ENCODE assay signal across 22 cellular contexts in genomic region chr10:125333209-125333591, GRCh38.
A peak's percentile ranks its signal among the peaks of the same experiment; 100 is the strongest.
DNase-seq lines count a peak whose midpoint lies in the region; ATAC-seq, FAIRE-seq and TF ChIP-seq lines count a peak whose summit lies in the region.
"Had no signal": no experiment of that assay in that cellular context is flagged by ENCODE, and none has a peak within 500 bp of the region (broad histone marks: within the 10 kb centered on the region; RNA-seq: fewer than 3 reads in every experiment).

No MANE protein-coding gene starts in this region.

- no peaks in the 10 kb centered on the region for H3K79me2 ChIP-seq in HepG2 (ENCODE audit: insufficient read depth, low read length)
- H3K79me2 ChIP-seq in PC-3 (ENCODE audit: low read length): no peaks in the 10 kb centered on the region

- BruUV-seq in HepG2 (replicated peaks; lab: Mats Ljungman, UMichigan) (no TSS peak), PC-3 (replicated peaks; lab: Mats Ljungman, UMichigan) (no TSS peak)

- TF ChIP-seq CTCF in HepG2 (CRISPR knock-in tag; IDR thresholded peaks at IDR 0.05): no peak
- no peak for TF ChIP-seq CTCF in right lobe of liver (IDR thresholded peaks at IDR 0.05)
- no peak for TF ChIP-seq CTCF in bronchial epithelial cell (IDR thresholded peaks at IDR 0.05; ENCODE audit: insufficient read depth, low read length, severe bottlenecking)
- TF ChIP-seq CTCF in thyroid gland (IDR thresholded peaks at IDR 0.05): no peak
- TF ChIP-seq CTCF in PC-3 (conservative IDR thresholded peaks at IDR 0.05; ENCODE audit: low read depth, low read length): no peak

- TF ChIP-seq EP300 in HepG2 (IDR thresholded peaks at IDR 0.05; ENCODE audit: low read depth in 2 of 2, low read length in 2 of 2): no peak
- no peak for TF ChIP-seq EP300 in HepG2 (CRISPR knock-in tag; IDR thresholded peaks at IDR 0.05; ENCODE audit: borderline replicate concordance)

- H3K9me3 ChIP-seq in HepG2 (ENCODE audit: low read length) (no peaks in the 10 kb centered on the region), right lobe of liver (no peaks in the 10 kb centered on the region), right cardiac atrium (ENCODE audit: control insufficient read depth, low read length) (no peaks in the 10 kb centered on the region), thyroid gland (no peaks in the 10 kb centered on the region), PC-3 (ENCODE audit: low read length) (no peaks in the 10 kb centered on the region)
- H3K9me3 ChIP-seq: Peyer's patch, SK-N-SH had no signal

- no peaks in the 10 kb centered on the region for H3K4me1 ChIP-seq in HepG2 (ENCODE audit: insufficient read depth, low read length)
- H3K4me1 ChIP-seq in right lobe of liver: no peaks in the 10 kb centered on the region
- H3K4me1 ChIP-seq in right cardiac atrium (ENCODE audit: control insufficient read depth, insufficient read depth, low read length): no peaks in the 10 kb centered on the region
- H3K4me1 ChIP-seq in thyroid gland: no peaks in the 10 kb centered on the region
- no peaks in the 10 kb centered on the region for H3K4me1 ChIP-seq in PC-3 (ENCODE audit: insufficient read depth, low read length)
- H3K4me1 ChIP-seq: Peyer's patch had no signal

- intact Hi-C loops in HepG2 (cut with micrococcal nuclease; ENCODE audit: unreplicated experiment) (no loop called here), right lobe of liver (cut with DNase I) (no loop called here), right cardiac atrium (cut with DNase I) (loop anchor here in 1 of 4 donors (10.0 kb wide), 1 partner anchor 168 kb away; the partner anchor contains the start of gene CTBP2), thyroid gland (cut with DNase I) (no loop called here), PC-3 (cut with micrococcal nuclease) (no loop called here)

- no peaks in the 10 kb centered on the region for H3F3A ChIP-seq in PC-3 (ENCODE audit: low read length, unreplicated experiment)

- CTCF ChIA-PET in HepG2 (lab: Yijun Ruan, JAX; ENCODE audit: low intra/inter-chr PET ratio, low total read pairs) (no interaction called here), PC-3 (lab: Charles Lee) (no interaction called here)

- ATAC-seq in HepG2: no peak
- no peak for ATAC-seq in right lobe of liver
- no peak for ATAC-seq in right cardiac atrium
- no peak for ATAC-seq in PC-3
- ATAC-seq: HCT116 had no signal

- in situ Hi-C loops in HepG2 (cut with HindIII; ENCODE audit: extremely low pct_ligation_motif_present, low pct_unique_long_range_greater_than_20kb): no loop called here

- no peaks in the 10 kb centered on the region; a peak in 2 of 5 replicates for H3K27me3 ChIP-seq in HepG2 (ENCODE audit: control insufficient read depth in 1 of 2, insufficient read depth in 2 of 2, low read length in 2 of 2)
- H3K27me3 ChIP-seq in right lobe of liver: no peaks in the 10 kb centered on the region
- H3K27me3 ChIP-seq in bronchial epithelial cell (ENCODE audit: control insufficient read depth, insufficient read depth, low read length): no peaks in the 10 kb centered on the region
- H3K27me3 ChIP-seq in right cardiac atrium (ENCODE audit: control insufficient read depth, insufficient read depth): no peaks in the 10 kb centered on the region
- H3K27me3 ChIP-seq in thyroid gland: no peaks in the 10 kb centered on the region
- no peaks in the 10 kb centered on the region for H3K27me3 ChIP-seq in PC-3 (ENCODE audit: low read length)
- H3K27me3 ChIP-seq: Peyer's patch had no signal

- H3K36me3 ChIP-seq in HepG2 (replicated peaks in 1 of 2; ENCODE audit: control insufficient read depth in 1 of 2, insufficient read depth in 2 of 2, low read length in 2 of 2) (no peaks in the 10 kb centered on the region), right lobe of liver (no peaks in the 10 kb centered on the region), bronchial epithelial cell (ENCODE audit: control insufficient read depth, insufficient read depth, low read length) (no peaks in the 10 kb centered on the region), thyroid gland (no peaks in the 10 kb centered on the region), PC-3 (ENCODE audit: low read depth, low read length) (no peaks in the 10 kb centered on the region)
- H3K36me3 ChIP-seq: Peyer's patch had no signal

- H2AFZ ChIP-seq in HepG2 (ENCODE audit: low read length) (no peak overlapping the region), PC-3 (ENCODE audit: low read length) (no peak overlapping the region)

- POLR2A ChIA-PET in HepG2 (lab: Yijun Ruan, JAX) (no interaction called here), PC-3 (lab: Charles Lee; ENCODE audit: unreplicated experiment) (no interaction called here)

- no peak for TF ChIP-seq POLR2A in HepG2 (IDR thresholded peaks at IDR 0.05; ENCODE audit: insufficient read depth in 1 of 2, low read depth in 2 of 2, low read length in 2 of 2)
- TF ChIP-seq POLR2A in right lobe of liver (IDR thresholded peaks at IDR 0.05): no peak
- no peak for TF ChIP-seq POLR2A in thyroid gland (IDR thresholded peaks at IDR 0.05)

- H3K27ac ChIP-seq in HepG2 (ENCODE audit: extremely low read length, insufficient read depth, low read length): no peak overlapping the region
- no peak overlapping the region for H3K27ac ChIP-seq in right lobe of liver
- H3K27ac ChIP-seq in right cardiac atrium (ENCODE audit: low read length): peak overlapping the region; percentile 43
- no peak overlapping the region for H3K27ac ChIP-seq in thyroid gland
- H3K27ac ChIP-seq in PC-3 (ENCODE audit: low read length): no peak overlapping the region
- H3K27ac ChIP-seq: Peyer's patch had no signal

- FAIRE-seq in HepG2 (lab: Jason Lieb, UNC) (no peak), bronchial epithelial cell (lab: Jason Lieb, UNC) (no peak)
- FAIRE-seq: GM12892 had no signal

- TF ChIP-seq RAD21 in HepG2 (CRISPR knock-in tag; IDR thresholded peaks at IDR 0.05): no peak

- no peak overlapping the region for H3K4me2 ChIP-seq in HepG2 (ENCODE audit: low read depth, low read length)
- no peak overlapping the region for H3K4me2 ChIP-seq in PC-3 (ENCODE audit: low read length)
- H3K4me2 ChIP-seq: SK-N-SH had no signal

- H3K9me2 ChIP-seq in PC-3 (replicated peaks; ENCODE audit: low read length): no peaks in the 10 kb centered on the region
- H3K9me2 ChIP-seq: SK-N-SH had no signal

- no peak overlapping the region for H3K4me3 ChIP-seq in HepG2 (replicated peaks in 1 of 3; ENCODE audit: insufficient read depth in 1 of 3, low read depth in 2 of 3, low read length in 3 of 3)
- H3K4me3 ChIP-seq in right lobe of liver: no peak overlapping the region
- no peak overlapping the region for H3K4me3 ChIP-seq in bronchial epithelial cell (ENCODE audit: low read depth, low read length)
- no peak overlapping the region for H3K4me3 ChIP-seq in right cardiac atrium (ENCODE audit: low read length)
- H3K4me3 ChIP-seq in thyroid gland (replicated peaks in 1 of 3): no peak overlapping the region
- H3K4me3 ChIP-seq in PC-3 (ENCODE audit: low read length): no peak overlapping the region
- H3K4me3 ChIP-seq: Peyer's patch had no signal

- H4K20me1 ChIP-seq in HepG2 (ENCODE audit: insufficient read depth, low read length): no peaks in the 10 kb centered on the region
- no peaks in the 10 kb centered on the region for H4K20me1 ChIP-seq in PC-3 (ENCODE audit: low read length)

- DNase-seq in HepG2 (ENCODE audit: low spot score): no peak
- DNase-seq in right lobe of liver: no peak
- DNase-seq in bronchial epithelial cell (ENCODE audit: low read depth): peak; percentile 5
- no peak for DNase-seq in right cardiac atrium
- no peak for DNase-seq in thyroid gland
- no peak for DNase-seq in PC-3
- no peak for DNase-seq in DMS153 (lab: John Stamatoyannopoulos, UW)
- DNase-seq: CD8-positive, alpha-beta memory T cell; DMS 273 treated with DMSO at 0.1 percent for 48 hours; DMS79 treated with DMSO at 0.1 percent for 48 hours; Karpas-422; NCI-H1092; NCI-H1417 treated with DMSO at 0.1 percent for 48 hours; NCI-H1694 treated with DMSO at 0.1 percent for 48 hours; NCI-H2081; NCI-H226; NCI-H510A; NCI-H69; Peyer's patch; SK-N-SH had no signal

- H3K9ac ChIP-seq in HepG2 (ENCODE audit: insufficient read depth, low read depth, low read length) (no peak overlapping the region), PC-3 (ENCODE audit: low read length) (no peak overlapping the region)
- H3K9ac ChIP-seq: SK-N-SH had no signal

- 0% methylated on average over 4 of the region's 4 CpGs for WGBS in HepG2 (ENCODE audit: low lambda C conversion rate)
- 48% methylated on average over 3 of the region's 4 CpGs for WGBS in right lobe of liver (ENCODE audit: insufficient coverage, low coverage, low lambda C conversion rate, missing lambda C conversion rate)
- 49% methylated on average over 4 of the region's 4 CpGs for WGBS in right cardiac atrium
- WGBS in thyroid gland, 2 donors: 68 to 73% methylated on average over 4 of the region's 4 CpGs

TF ChIP-seq in HepG2, 621 proteins besides CTCF, POLR2A, EP300 and RAD21:
- 0 out of 2 replicates have a peak, but pooled peaks have one; percentile 24 for TF ChIP-seq MAFF (IDR thresholded peaks at IDR 0.05; ENCODE audit: low read depth, low read length)
- TF ChIP-seq SIN3B (IDR thresholded peaks at IDR 0.05; ENCODE audit: low read length): no peak
- peak in 1 of 2 experiments; percentile 55; a peak in 2 of 4 replicates for TF ChIP-seq MAFK (conservative IDR thresholded peaks at IDR 0.05 in 1 of 2, IDR thresholded peaks at IDR 0.05 in 1 of 2; ENCODE audit: low read length in 2 of 2)
